1 cellular context compared by ENCODE assay signal in genomic region chrX:829145-829544, GRCh38.
TF ChIP-seq lines count a peak whose summit lies in the region.

No MANE protein-coding gene starts in this region.

TF ChIP-seq in GM12878, 131 proteins besides CTCF, POLR2A, EP300 and RAD21:
- no peak for TF ChIP-seq RFX5 (IDR thresholded peaks at IDR 0.05; ENCODE audit: low read depth, low read length)
- TF ChIP-seq ZNF24 (IDR thresholded peaks at IDR 0.05): peak; percentile 97
- no peak for TF ChIP-seq SUPT20H (IDR thresholded peaks at IDR 0.05; ENCODE audit: borderline replicate concordance, control insufficient read depth, low read depth, low read length)
- no peak for TF ChIP-seq SREBF2 (IDR thresholded peaks at IDR 0.05; ENCODE audit: low read length)
